In genomic region chr19:15284896-15285295, GRCh38 we compare ENCODE assay signal across 16 cellular contexts. TPM values are rescaled to one million over a fixed set of nuclear protein-coding genes. Genes with fewer than 3 reads are reported as not detected.
DNase-seq lines count a peak whose midpoint lies in the region; ATAC-seq and TF ChIP-seq lines count a peak whose summit lies in the region.
"Had no signal": no experiment of that assay in that cellular context is flagged by ENCODE, and none has a peak within 500 bp of the region (broad histone marks: within the 10 kb centered on the region; RNA-seq: fewer than 3 reads in every experiment).

No MANE protein-coding gene starts in this region.

- H3K4me1 ChIP-seq in thyroid gland (peaks cover 93 to 98% of the 10 kb centered on the region in 2 donors), colonic mucosa (peaks cover 31% of the 10 kb centered on the region)

- 39 to 59% methylated on average over 3 of the region's 3 CpGs for WGBS in thyroid gland, 2 donors

- TF ChIP-seq CTCF in thyroid gland (IDR thresholded peaks at IDR 0.05): no peak
- no peak for TF ChIP-seq CTCF in colonic mucosa (IDR thresholded peaks at IDR 0.05)

- peaks cover 85% of the 10 kb centered on the region for H3K4me1 Mint-ChIP-seq in activated naive CD4-positive, alpha-beta T cell treated with anti-CD3 and anti-CD28 coated beads, Interleukin-2, amount 10 ng/mL, durations not matched to agents 7 days and 5 days
- peaks cover 96% of the 10 kb centered on the region for H3K4me1 Mint-ChIP-seq in activated CD4-positive, alpha-beta memory T cell treated with anti-CD3 and anti-CD28 coated beads for 36 hours (ENCODE audit: low read depth)
- peaks cover 79% of the 10 kb centered on the region for H3K4me1 Mint-ChIP-seq in memory B cell

- H3K27me3 ChIP-seq in thyroid gland (no peaks in the 10 kb centered on the region), colonic mucosa (no peaks in the 10 kb centered on the region)
- H3K27me3 ChIP-seq: foreskin keratinocyte had no signal

- H3K36me3 Mint-ChIP-seq in activated naive CD4-positive, alpha-beta T cell treated with anti-CD3 and anti-CD28 coated beads, Interleukin-2, amount 10 ng/mL, durations not matched to agents 7 days and 5 days: peaks cover 2% of the 10 kb centered on the region
- no peaks in the 10 kb centered on the region for H3K36me3 Mint-ChIP-seq in activated CD4-positive, alpha-beta memory T cell treated with anti-CD3 and anti-CD28 coated beads for 36 hours
- H3K36me3 Mint-ChIP-seq in memory B cell: no peaks in the 10 kb centered on the region
- H3K36me3 Mint-ChIP-seq: activated naive CD8-positive, alpha-beta T cell treated with anti-CD3 and anti-CD28 coated beads, Interleukin-2, amount 10 ng/mL, durations not matched to agents 7 days and 5 days had no signal

- H3K9me3 ChIP-seq in thyroid gland (no peaks in the 10 kb centered on the region), colonic mucosa (no peaks in the 10 kb centered on the region)

- H3K27ac Mint-ChIP-seq in activated naive CD4-positive, alpha-beta T cell treated with anti-CD3 and anti-CD28 coated beads, Interleukin-2, amount 10 ng/mL, durations not matched to agents 7 days and 5 days: peak overlapping the region; percentile 50
- H3K27ac Mint-ChIP-seq in activated CD4-positive, alpha-beta memory T cell treated with anti-CD3 and anti-CD28 coated beads for 36 hours: peak overlapping the region; percentile 84
- H3K27ac Mint-ChIP-seq in memory B cell: no peak overlapping the region
- H3K27ac Mint-ChIP-seq: activated naive CD8-positive, alpha-beta T cell treated with anti-CD3 and anti-CD28 coated beads, Interleukin-2, amount 10 ng/mL, durations not matched to agents 7 days and 5 days had no signal

- DNase-seq in activated naive CD4-positive, alpha-beta T cell treated with anti-CD3 and anti-CD28 coated beads, Interleukin-2, amount 10 ng/mL, durations not matched to agents 7 days and 5 days: no peak
- no peak for DNase-seq in activated naive CD4-positive, alpha-beta T cell treated with anti-CD3 and anti-CD28 coated beads, Interleukin-2, amount 50 U/mL, for 16 hours
- no peak for DNase-seq in activated CD4-positive, alpha-beta memory T cell treated with anti-CD3 and anti-CD28 coated beads for 36 hours
- no peak for DNase-seq in memory B cell (ENCODE audit: low spot score in 2 of 2)
- peak; percentile 53 to 57 for DNase-seq in thyroid gland
- DNase-seq in central memory CD4-positive, alpha-beta T cell: no peak
- DNase-seq in colonic mucosa: no peak
- no peak for DNase-seq in hippocampal formation (lab: John Stamatoyannopoulos, UW)
- DNase-seq: activated CD4-positive, CD25-positive, alpha-beta regulatory T cell treated with anti-CD3 and anti-CD28 coated beads, Interleukin-2, amount 50 U/mL, for 72 hours; activated naive CD8-positive, alpha-beta T cell treated with anti-CD3 and anti-CD28 coated beads, Interleukin-2, amount 10 ng/mL, durations not matched to agents 7 days and 5 days; foreskin keratinocyte; kidney; NCI-H1694; NCI-H82; stimulated activated CD4-positive, alpha-beta T cell treated with anti-CD3 and anti-CD28 coated beads, Interleukin-12 subunit alpha, Interleukin-12 subunit beta, amount 100 ng/mL, for 4 hours had no signal

- intact Hi-C loops in activated CD4-positive, alpha-beta memory T cell treated with anti-CD3 and anti-CD28 coated beads for 36 hours (cut with micrococcal nuclease): no loop called here
- intact Hi-C loops in thyroid gland (cut with DNase I) (no loop called here), colonic mucosa (cut with DNase I) (no loop called here)

- H3K27me3 Mint-ChIP-seq in activated naive CD4-positive, alpha-beta T cell treated with anti-CD3 and anti-CD28 coated beads, Interleukin-2, amount 10 ng/mL, durations not matched to agents 7 days and 5 days: no peaks in the 10 kb centered on the region
- no peaks in the 10 kb centered on the region for H3K27me3 Mint-ChIP-seq in activated CD4-positive, alpha-beta memory T cell treated with anti-CD3 and anti-CD28 coated beads for 36 hours
- H3K27me3 Mint-ChIP-seq in memory B cell: no peaks in the 10 kb centered on the region
- H3K27me3 Mint-ChIP-seq: activated naive CD8-positive, alpha-beta T cell treated with anti-CD3 and anti-CD28 coated beads, Interleukin-2, amount 10 ng/mL, durations not matched to agents 7 days and 5 days had no signal

- CTCF ChIA-PET in activated naive CD4-positive, alpha-beta T cell treated with anti-CD3 and anti-CD28 coated beads, Interleukin-2, amount 10 ng/mL, durations not matched to agents 7 days and 5 days (lab: Charles Lee): interaction anchor here (0.5 kb wide), 1 partner anchor 1139 kb away, joined by 3 read pairs; no protein-coding TSS in a partner anchor
- CTCF ChIA-PET in activated CD4-positive, alpha-beta memory T cell treated with anti-CD3 and anti-CD28 coated beads for 36 hours (lab: Charles Lee): interaction anchor here (1.1 kb wide), 1 partner anchor 135 kb away, joined by 4 read pairs; no protein-coding TSS in a partner anchor

- no peak for TF ChIP-seq POLR2A in thyroid gland (IDR thresholded peaks at IDR 0.05)

- no peak for ATAC-seq in memory B cell (ENCODE audit: low read depth)
- ATAC-seq: foreskin keratinocyte had no signal

- no peak overlapping the region for H3K4me3 Mint-ChIP-seq in activated naive CD4-positive, alpha-beta T cell treated with anti-CD3 and anti-CD28 coated beads, Interleukin-2, amount 10 ng/mL, durations not matched to agents 7 days and 5 days
- H3K4me3 Mint-ChIP-seq in activated CD4-positive, alpha-beta memory T cell treated with anti-CD3 and anti-CD28 coated beads for 36 hours: no peak overlapping the region
- peak overlapping the region; percentile 59 for H3K4me3 Mint-ChIP-seq in memory B cell
- H3K4me3 Mint-ChIP-seq: activated naive CD8-positive, alpha-beta T cell treated with anti-CD3 and anti-CD28 coated beads, Interleukin-2, amount 10 ng/mL, durations not matched to agents 7 days and 5 days had no signal

- H3K36me3 ChIP-seq in thyroid gland: no peaks in the 10 kb centered on the region
- no peaks in the 10 kb centered on the region for H3K36me3 ChIP-seq in colonic mucosa

- H3K4me3 ChIP-seq in thyroid gland (replicated peaks in 1 of 3) (no peak overlapping the region), colonic mucosa (no peak overlapping the region)

- POLR2A ChIA-PET in activated CD4-positive, alpha-beta memory T cell treated with anti-CD3 and anti-CD28 coated beads for 36 hours (lab: Charles Lee): interaction anchor here (1.3 to 2.0 kb wide), 2 partner anchors 20 to 32 kb away, joined by 5 to 6 read pairs; no protein-coding TSS in a partner anchor

- H3K27ac ChIP-seq in thyroid gland (no peak overlapping the region), colonic mucosa (no peak overlapping the region)
- H3K27ac ChIP-seq: foreskin keratinocyte had no signal

- H3K9ac ChIP-seq in colonic mucosa (ENCODE audit: low read depth in 2 of 2, low read length in 2 of 2): peak overlapping the region in 1 of 2 donors; percentile 27

- H3K9me3 Mint-ChIP-seq in activated naive CD4-positive, alpha-beta T cell treated with anti-CD3 and anti-CD28 coated beads, Interleukin-2, amount 10 ng/mL, durations not matched to agents 7 days and 5 days: no peaks in the 10 kb centered on the region
- H3K9me3 Mint-ChIP-seq in activated CD4-positive, alpha-beta memory T cell treated with anti-CD3 and anti-CD28 coated beads for 36 hours: no peaks in the 10 kb centered on the region
- H3K9me3 Mint-ChIP-seq in memory B cell: no peaks in the 10 kb centered on the region
- H3K9me3 Mint-ChIP-seq: activated naive CD8-positive, alpha-beta T cell treated with anti-CD3 and anti-CD28 coated beads, Interleukin-2, amount 10 ng/mL, durations not matched to agents 7 days and 5 days had no signal

RNA-seq across cellular contexts. Expression of gene BRD4, which starts 47.4 kb away (rescaled TPM):
- total RNA-seq in activated CD4-positive, alpha-beta memory T cell treated with anti-CD3 and anti-CD28 coated beads for 36 hours: 100 to 1,000 TPM in 1 of 2 experiments, 10 to 100 TPM in 1; 94.5 to 103 TPM
- 10 to 100 TPM; 20.8 to 78.1 (median 32.4) TPM for total RNA-seq in thyroid gland
- 10 to 100 TPM; 67.2 to 82.7 TPM for total RNA-seq in colonic mucosa

RNA-seq across cellular contexts. Expression of gene EPHX3, which starts 52.6 kb away (rescaled TPM):
- not detected for total RNA-seq in activated CD4-positive, alpha-beta memory T cell treated with anti-CD3 and anti-CD28 coated beads for 36 hours
- total RNA-seq in thyroid gland: 1 to 10 TPM in 1 of 4 donors, under 1 TPM in 1, not detected in 2; 0.59 to 1.1 TPM
- total RNA-seq in colonic mucosa: under 1 TPM; 0.53 to 0.82 TPM
- total RNA-seq: activated naive CD8-positive, alpha-beta T cell treated with anti-CD3 and anti-CD28 coated beads, Interleukin-2, amount 10 ng/mL, durations not matched to agents 7 days and 5 days; dermis microvascular lymphatic vessel endothelial cell; foreskin keratinocyte had no signal

Comparison
In these comparisons a context has a peak if more than half of its experiments do, and no peak if none do; other contexts are left out.
1. DNase-seq: peak in thyroid gland (2 of 2); none in activated naive CD4-positive, alpha-beta T cell treated with anti-CD3 and anti-CD28 coated beads, Interleukin-2, amount 10 ng/mL, durations not matched to agents 7 days and 5 days (single experiment), activated naive CD4-positive, alpha-beta T cell treated with anti-CD3 and anti-CD28 coated beads, Interleukin-2, amount 50 U/mL, for 16 hours (single experiment), activated CD4-positive, alpha-beta memory T cell treated with anti-CD3 and anti-CD28 coated beads for 36 hours (single experiment), memory B cell (0 of 2), central memory CD4-positive, alpha-beta T cell (single experiment), colonic mucosa (single experiment) and hippocampal formation (0 of 2).